In genomic region chr17:50634915-50635719, GRCh38 we compare ENCODE assay signal across 11 cellular contexts. TPM values are rescaled to one million over a fixed set of nuclear protein-coding genes. Genes with fewer than 3 reads are reported as not detected.
A peak's percentile ranks its signal among the peaks of the same experiment; 100 is the strongest.
DNase-seq lines count a peak whose midpoint lies in the region; ATAC-seq, FAIRE-seq and TF ChIP-seq lines count a peak whose summit lies in the region.
"Had no signal": no experiment of that assay in that cellular context is flagged by ENCODE, and none has a peak within 500 bp of the region (broad histone marks: within the 10 kb centered on the region; RNA-seq: fewer than 3 reads in every experiment).

No MANE protein-coding gene starts in this region.

- FAIRE-seq in H1 (lab: Jason Lieb, UNC): no peak

- peaks cover 4% of the 10 kb centered on the region; the same call in 1 of the 2 replicates for H3K23me2 ChIP-seq in H1 (ENCODE audit: low read depth, low read length)

- H3K36me3 ChIP-seq in H1 (ENCODE audit: control insufficient read depth in 2 of 4, insufficient read depth in 4 of 4, low read length in 3 of 4) (no peaks in the 10 kb centered on the region), aorta (ENCODE audit: control insufficient read depth in 1 of 2, insufficient read depth in 2 of 2, low read length in 1 of 2) (no peaks in the 10 kb centered on the region)

- no peak overlapping the region for H3K23ac ChIP-seq in H1 (ENCODE audit: insufficient read length)

- H4K8ac ChIP-seq in H1 (ENCODE audit: extremely low read depth, insufficient read depth, low read length): peak overlapping the region; percentile 63; the same call in 1 of the 2 replicates

- H3K9me3 ChIP-seq in H1 (ENCODE audit: insufficient read depth in 2 of 2, low read depth in 1 of 2, low read length in 1 of 2) (no peaks in the 10 kb centered on the region), mononuclear cell (ENCODE audit: low read depth, low read length) (no peaks in the 10 kb centered on the region), aorta (ENCODE audit: control insufficient read depth, low read length) (no peaks in the 10 kb centered on the region)

- CTCF ChIA-PET in H1 (lab: Charles Lee; ENCODE audit: partially characterized antibody): interaction anchor here (1.1 to 14.5 kb wide), 6 partner anchors 10 to 84 kb away, joined by 4 to 300 read pairs (median 18); no protein-coding TSS in a partner anchor

- TF ChIP-seq POLR2A in H1 (IDR thresholded peaks at IDR 0.05; ENCODE audit: control extremely low read depth in 1 of 2, low read depth in 2 of 2, low read length in 2 of 2): no peak

- no peak overlapping the region; the same call in 1 of the 2 replicates for H2BK20ac ChIP-seq in H1 (ENCODE audit: low read length)

- TF ChIP-seq RAD21 in H1 (IDR thresholded peaks at IDR 0.05 in 1 of 2, conservative IDR thresholded peaks at IDR 0.05 in 1 of 2; ENCODE audit: low read depth in 2 of 2, low read length in 2 of 2): no peak

- H3K79me1 ChIP-seq in H1 (ENCODE audit: low read depth, low read length): no peaks in the 10 kb centered on the region

- ATAC-seq in natural killer cell treated with Interleukin-12 subunit alpha and Interleukin-12 subunit beta and Interleukin-15 and Interleukin-18, amount 100 ng/mL, for 72 hours: no peak
- ATAC-seq in natural killer cell: no peak
- ATAC-seq in aorta (ENCODE audit: low FRiP score): no peak
- ATAC-seq in GM19395 (IDR thresholded peaks at IDR 0.05; ENCODE audit: unreplicated experiment): no peak

- intact Hi-C loops in natural killer cell (cut with micrococcal nuclease): no loop called here
- intact Hi-C loops in aorta (cut with DNase I): loop anchor here in 1 of 2 donors (5.0 kb wide), 3 partner anchors 32 to 62 kb away; no protein-coding TSS in a partner anchor

- H3K4me3 ChIP-seq in H1 (ENCODE audit: extremely low read depth in 1 of 4, insufficient read depth in 2 of 4, low read depth in 3 of 4, low read length in 4 of 4) (peak overlapping the region; percentile 42 to 71 (median 50)), mononuclear cell (ENCODE audit: low read length) (peak overlapping the region; percentile 18), aorta (ENCODE audit: low read length in 2 of 2) (peak overlapping the region; percentile 42 to 67)

- no peak overlapping the region for H3K27ac Mint-ChIP-seq in natural killer cell treated with Interleukin-12 subunit alpha and Interleukin-12 subunit beta and Interleukin-15 and Interleukin-18, amount 100 ng/mL, for 72 hours
- no peak overlapping the region for H3K27ac Mint-ChIP-seq in natural killer cell
- H3K27ac Mint-ChIP-seq: memory B cell had no signal

- peak overlapping the region in 1 of 4 experiments; percentile 68; a peak in 1 of 7 replicates for H3K9ac ChIP-seq in H1 (replicated peaks in 1 of 4; ENCODE audit: extremely low read depth in 1 of 4, low read depth in 3 of 4, low read length in 3 of 4)

- no peak overlapping the region for H3K4ac ChIP-seq in H1 (replicated peaks; ENCODE audit: insufficient read length, low read depth, low read length)

- H4K91ac ChIP-seq in H1 (replicated peaks; ENCODE audit: insufficient read length, low read length): no peak overlapping the region

- H3K27ac ChIP-seq in H1 (ENCODE audit: low read depth, low read length) (no peak overlapping the region), aorta (ENCODE audit: low read depth in 1 of 2, low read length in 2 of 2) (no peak overlapping the region)

- H2AK5ac ChIP-seq in H1 (ENCODE audit: low read depth, low read length): no peak overlapping the region

- H3K4me1 ChIP-seq in H1 (replicated peaks in 1 of 4; ENCODE audit: control insufficient read depth in 3 of 4, insufficient read depth in 4 of 4, low read length in 3 of 4): peaks cover 0 to 4% (median under 1%) of the 10 kb centered on the region in 4 experiments; a peak in 3 of 7 replicates
- peaks cover 31% of the 10 kb centered on the region for H3K4me1 ChIP-seq in mononuclear cell (ENCODE audit: insufficient read depth, low read length)
- peaks cover 0 to 5% of the 10 kb centered on the region in 2 donors for H3K4me1 ChIP-seq in aorta (ENCODE audit: control insufficient read depth in 1 of 2, insufficient read depth in 2 of 2, low read length in 2 of 2)

- H3K9me3 Mint-ChIP-seq in natural killer cell treated with Interleukin-12 subunit alpha and Interleukin-12 subunit beta and Interleukin-15 and Interleukin-18, amount 100 ng/mL, for 72 hours: no peaks in the 10 kb centered on the region
- H3K9me3 Mint-ChIP-seq in natural killer cell: no peaks in the 10 kb centered on the region
- H3K9me3 Mint-ChIP-seq: memory B cell had no signal

- no peak overlapping the region for H2BK15ac ChIP-seq in H1 (ENCODE audit: low read length)

- H3K36me3 Mint-ChIP-seq in natural killer cell treated with Interleukin-12 subunit alpha and Interleukin-12 subunit beta and Interleukin-15 and Interleukin-18, amount 100 ng/mL, for 72 hours: no peaks in the 10 kb centered on the region
- no peaks in the 10 kb centered on the region for H3K36me3 Mint-ChIP-seq in natural killer cell
- H3K36me3 Mint-ChIP-seq: memory B cell had no signal

- DNase-seq in natural killer cell treated with Interleukin-12 subunit alpha and Interleukin-12 subunit beta and Interleukin-15 and Interleukin-18, amount 100 ng/mL, for 72 hours (ENCODE audit: low spot score): peak; percentile 42
- DNase-seq in natural killer cell (no peak), H1 (ENCODE audit: low read depth in 1 of 2, low spot score in 2 of 2) (no peak), aorta (peak in 1 of 2 donors; percentile 78), GDM1 (lab: John Stamatoyannopoulos, UW) (no peak)
- DNase-seq in NK-92 treated with Interleukin-12 subunit alpha and Interleukin-12 subunit beta, amount 100 ng/mL, for 24 hours (lab: John Stamatoyannopoulos, UW): no peak
- DNase-seq: DND-41, NCI-H510A had no signal

- H3K4me3 Mint-ChIP-seq in natural killer cell treated with Interleukin-12 subunit alpha and Interleukin-12 subunit beta and Interleukin-15 and Interleukin-18, amount 100 ng/mL, for 72 hours: no peak overlapping the region
- no peak overlapping the region for H3K4me3 Mint-ChIP-seq in natural killer cell
- H3K4me3 Mint-ChIP-seq: memory B cell had no signal

- H2BK120ac ChIP-seq in H1 (replicated peaks; ENCODE audit: low read depth, low read length): no peak overlapping the region

- H3K56ac ChIP-seq in H1 (replicated peaks; ENCODE audit: insufficient read length, low read depth, low read length): no peak overlapping the region

- 8% methylated on average over 22 of the region's 52 CpGs; no CpG with 5 or more reads in 1 of the 2 experiments for WGBS in H1 (ENCODE audit: extremely low coverage in 1 of 2, insufficient coverage in 1 of 2, insufficient read length in 1 of 2, insufficient replicate concordance in 2 of 2, low coverage in 1 of 2, low lambda C conversion rate in 2 of 2, missing lambda C conversion rate in 1 of 2), 2 experiments
- 3 to 4% methylated on average over 49 to 52 of the region's 52 CpGs for WGBS in aorta, 2 donors

- no peak overlapping the region; the same call in 1 of the 2 replicates for H2BK12ac ChIP-seq in H1 (ENCODE audit: low read depth, low read length)

- H3K4me2 ChIP-seq in H1 (ENCODE audit: insufficient read depth in 1 of 2, low read depth in 2 of 2, low read length in 2 of 2): peak overlapping the region; percentile 81 to 82

- peak overlapping the region; percentile 48; the same call in 1 of the 2 replicates for H3K18ac ChIP-seq in H1 (ENCODE audit: extremely low read depth, low read length)

- no peaks in the 10 kb centered on the region for H3K79me2 ChIP-seq in H1 (ENCODE audit: control insufficient read depth in 1 of 2, insufficient read depth in 2 of 2, low read length in 2 of 2)

- no peak overlapping the region for H3K14ac ChIP-seq in H1 (ENCODE audit: insufficient read length)

- H2AFZ ChIP-seq in H1 (ENCODE audit: low read length): peak overlapping the region; percentile 62; the same call in 1 of the 2 replicates

- peaks cover 41 to 50% of the 10 kb centered on the region in 2 donors for H3K27me3 Mint-ChIP-seq in natural killer cell treated with Interleukin-12 subunit alpha and Interleukin-12 subunit beta and Interleukin-15 and Interleukin-18, amount 100 ng/mL, for 72 hours
- peaks cover 43 to 56% of the 10 kb centered on the region in 2 donors for H3K27me3 Mint-ChIP-seq in natural killer cell (ENCODE audit: low read depth in 2 of 2)

- H3K4me1 Mint-ChIP-seq in natural killer cell treated with Interleukin-12 subunit alpha and Interleukin-12 subunit beta and Interleukin-15 and Interleukin-18, amount 100 ng/mL, for 72 hours (ENCODE audit: low read depth in 2 of 2): peaks cover 0 to 4% of the 10 kb centered on the region in 2 donors
- H3K4me1 Mint-ChIP-seq in natural killer cell: peaks cover 0 to 4% of the 10 kb centered on the region in 2 donors

- H4K20me1 ChIP-seq in H1 (replicated peaks in 1 of 2; ENCODE audit: control insufficient read depth in 1 of 2, insufficient read depth in 2 of 2, low read length in 2 of 2): no peaks in the 10 kb centered on the region

- TF ChIP-seq CTCF in natural killer cell (IDR thresholded peaks at IDR 0.05): no peak
- TF ChIP-seq CTCF in H1 (IDR thresholded peaks at IDR 0.05; ENCODE audit: control extremely low read depth in 1 of 3, insufficient read depth in 1 of 3, low read depth in 1 of 3, low read length in 3 of 3): peak in 2 of 3 experiments; percentile 4 to 5; a peak in 2 of 4 replicates

- TF ChIP-seq EP300 in H1 (IDR thresholded peaks at IDR 0.05; ENCODE audit: borderline replicate concordance in 1 of 2, low read depth in 2 of 2, low read length in 2 of 2): no peak

- H3K27me3 ChIP-seq in H1 (replicated peaks in 1 of 4; ENCODE audit: control insufficient read depth in 3 of 4, extremely low read depth in 1 of 4, insufficient read depth in 3 of 4, low read length in 3 of 4) (peaks cover 25 to 44% (median 39%) of the 10 kb centered on the region in 4 experiments), mononuclear cell (ENCODE audit: insufficient read depth, low read length) (peaks cover 52% of the 10 kb centered on the region), aorta (ENCODE audit: control insufficient read depth in 1 of 2, insufficient read depth in 2 of 2, low read length in 1 of 2) (no peaks in the 10 kb centered on the region)

- H4K5ac ChIP-seq in H1 (ENCODE audit: insufficient read length, low read depth, low read length): no peak overlapping the region

- H2BK5ac ChIP-seq in H1 (ENCODE audit: low read depth, low read length): no peak overlapping the region

- POLR2A ChIA-PET in H1 (lab: Charles Lee; ENCODE audit: partially characterized antibody): no interaction called here

RNA-seq across cellular contexts. Expression of gene ABCC3, which starts 0.4 kb away (rescaled TPM):
- total RNA-seq in natural killer cell treated with Interleukin-12 subunit alpha and Interleukin-12 subunit beta and Interleukin-15 and Interleukin-18, amount 100 ng/mL, for 72 hours: not detected
- 10 to 100 TPM in 1 of 3 donors, 1 to 10 TPM in 2; 1.6 to 13.2 (median 5.9) TPM for total RNA-seq in natural killer cell
- total RNA-seq in H1 (2021; fragmentation: NEBNext Ultra II Directional; extraction: Animal tissue kit (Norgen Biotek cat#: 25700)): 0.37 and 0.71 TPM in 2 replicates
- polyA plus RNA-seq in H1 (2011; rRNA removed): 0.22 and 0.35 TPM in 2 replicates
- polyA plus RNA-seq in H1 (2011; cell fraction: cytosol; rRNA removed): 0.40 TPM
- 2.4 TPM for polyA plus RNA-seq in H1 (2011; cell fraction: nucleus; rRNA removed)
- polyA plus RNA-seq in H1 (2012, experiment 1 of 2): 0.54 to 0.84 TPM (median 0.60 TPM) in 4 replicates
- 0.17 TPM for polyA plus RNA-seq in H1 (2012, experiment 2 of 2)
- polyA plus RNA-seq in H1 (2013, experiment 1 of 2): 0.20 TPM
- 0.37 TPM for polyA plus RNA-seq in H1 (2013, experiment 2 of 2)
- polyA minus RNA-seq in H1 (2011; rRNA and poly(A)+ RNA removed): 0.35 and 1.1 TPM in 2 replicates
- 1.5 TPM for polyA minus RNA-seq in H1 (2011; cell fraction: cytosol; rRNA and poly(A)+ RNA removed)
- polyA minus RNA-seq in H1 (2011; cell fraction: nucleus; rRNA and poly(A)+ RNA removed): 0.40 TPM
- 18.1 TPM for total RNA-seq in mononuclear cell
- 10 to 100 TPM; 25.7 to 54.9 TPM for total RNA-seq in aorta
- polyA plus RNA-seq in aorta: 100 to 1,000 TPM in 1 of 2 donors, 1 to 10 TPM in 1; 9.9 to 145 TPM
